ENCODE assay signal across 22 cellular contexts in the genomic region with DNA sequence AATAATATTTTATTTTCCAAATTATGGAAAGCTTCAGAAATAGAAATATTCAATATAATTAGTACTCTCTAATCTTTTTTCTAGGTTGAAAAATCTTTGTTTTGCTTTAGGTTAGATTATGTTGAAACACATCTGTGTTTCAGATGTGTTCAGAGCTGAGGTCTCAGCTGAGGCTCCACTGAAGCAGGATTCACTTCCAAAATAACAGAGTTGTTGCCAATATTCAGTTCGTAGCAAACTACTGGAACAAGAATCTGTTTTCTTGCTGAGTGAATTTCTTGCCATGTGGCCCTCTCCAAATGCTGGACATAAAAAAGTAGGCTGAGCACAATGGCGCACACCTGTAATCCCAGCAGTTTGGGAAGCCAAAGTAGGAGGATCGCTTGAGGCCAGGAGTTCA. TPM values are rescaled to one million over a fixed set of nuclear protein-coding genes. Genes with fewer than 3 reads are reported as not detected.
DNase-seq lines count a peak whose midpoint lies in the region; ATAC-seq and TF ChIP-seq lines count a peak whose summit lies in the region.
"Had no signal": no experiment of that assay in that cellular context is flagged by ENCODE, and none has a peak within 500 bp of the region (broad histone marks: within the 10 kb centered on the region; RNA-seq: fewer than 3 reads in every experiment).

No MANE protein-coding gene starts in this region.

- peaks cover 40% of the 10 kb centered on the region for H3K4me1 ChIP-seq in adipocyte (ENCODE audit: control insufficient read depth, insufficient read depth, low read length)
- H3K4me1 ChIP-seq in colonic mucosa = no peaks in the 10 kb centered on the region
- H3K4me1 ChIP-seq: SJCRH30 had no signal

- no peaks in the 10 kb centered on the region for H3K9me3 ChIP-seq in adipocyte (ENCODE audit: control insufficient read depth, low read length)
- no peaks in the 10 kb centered on the region for H3K9me3 ChIP-seq in colonic mucosa
- H3K9me3 ChIP-seq: SJCRH30 had no signal

- ATAC-seq in sciatic nerve (peak; percentile 77), HG02852 (IDR thresholded peaks at IDR 0.05; ENCODE audit: unreplicated experiment) (no peak)
- ATAC-seq: SK-N-SH treated with all-trans-retinoic acid at 6 μM for 48 hours had no signal

- H3K27me3 ChIP-seq in adipocyte (replicated peaks; ENCODE audit: control insufficient read depth, insufficient read depth, low read length) (no peaks in the 10 kb centered on the region), colonic mucosa (no peaks in the 10 kb centered on the region)
- H3K27me3 ChIP-seq: SJCRH30 had no signal

- no peak overlapping the region for H3K9ac ChIP-seq in adipocyte (ENCODE audit: low read length)
- H3K9ac ChIP-seq in colonic mucosa (ENCODE audit: low read depth in 2 of 2, low read length in 2 of 2) = no peak overlapping the region
- H3K9ac ChIP-seq: GM23248 had no signal

- H3K36me3 ChIP-seq in adipocyte (ENCODE audit: control insufficient read depth, insufficient read depth, low read length, severe bottlenecking) (peaks cover 25% of the 10 kb centered on the region), colonic mucosa (no peaks in the 10 kb centered on the region)

- TF ChIP-seq CTCF in fibroblast of mammary gland (conservative IDR thresholded peaks at IDR 0.05; ENCODE audit: control insufficient read depth, insufficient read depth, low read depth, low read length) (no peak), colonic mucosa (IDR thresholded peaks at IDR 0.05) (no peak)

- peak; percentile 16 for DNase-seq in AG20443 (ENCODE audit: low spot score)
- peak; percentile 27 for DNase-seq in adipocyte (ENCODE audit: low read depth)
- DNase-seq in fibroblast of mammary gland (ENCODE audit: low read depth) = peak; percentile 38
- no peak for DNase-seq in sciatic nerve (ENCODE audit: low spot score)
- DNase-seq in COLO829 (ENCODE audit: low spot score) = no peak
- no peak for DNase-seq in colonic mucosa
- DNase-seq: DMS153, DND-41, GM23248, H7, KBM-7, MV-4-11, NCI-H1105, NCI-H1436 treated with DMSO at 0.1 percent for 48 hours, NCI-H187 treated with DMSO at 0.1 percent for 48 hours, NCI-H524, NCI-H748 treated with DMSO at 0.1 percent for 48 hours, SJCRH30 had no signal

- intact Hi-C loops in sciatic nerve (cut with DNase I) = no loop called here
- intact Hi-C loops in colonic mucosa (cut with DNase I) = no loop called here

- no peak overlapping the region for H3K27ac ChIP-seq in colonic mucosa
- H3K27ac ChIP-seq: GM23248, SJCRH30 had no signal

- H3K4me3 ChIP-seq in adipocyte (ENCODE audit: low read length) (no peak overlapping the region), fibroblast of mammary gland (ENCODE audit: control insufficient read depth, low read depth, low read length) (no peak overlapping the region), colonic mucosa (no peak overlapping the region)
- H3K4me3 ChIP-seq: GM23248, SJCRH30 had no signal

RNA-seq across cellular contexts. Expression of a gene that starts 8.7 kb away (rescaled TPM):
- total RNA-seq in sciatic nerve (8.5 TPM), colonic mucosa (1 to 10 TPM; 5.3 to 7.0 TPM)

RNA-seq across cellular contexts. Expression of a gene that starts 8.8 kb away (rescaled TPM):
- total RNA-seq in sciatic nerve (0.40 TPM), colonic mucosa (not detected)
- total RNA-seq: GM23248, LHCN-M2, MCF 10A, SJCRH30 had no signal

RNA-seq across cellular contexts. Expression of a gene that starts 30.7 kb away (rescaled TPM):
- total RNA-seq in sciatic nerve (8.7 TPM), colonic mucosa (10 to 100 TPM in 1 of 2 donors, 1 to 10 TPM in 1; 7.1 to 15.6 TPM)

Comparison
In these comparisons a context has a peak if more than half of its experiments do, and no peak if none do; other contexts are left out.
1. DNase-seq: peak in AG20443 (single experiment), adipocyte (single experiment) and fibroblast of mammary gland (single experiment); none in sciatic nerve (single experiment), COLO829 (single experiment) and colonic mucosa (single experiment).